1 cellular context compared by ENCODE assay signal in the genomic region with DNA sequence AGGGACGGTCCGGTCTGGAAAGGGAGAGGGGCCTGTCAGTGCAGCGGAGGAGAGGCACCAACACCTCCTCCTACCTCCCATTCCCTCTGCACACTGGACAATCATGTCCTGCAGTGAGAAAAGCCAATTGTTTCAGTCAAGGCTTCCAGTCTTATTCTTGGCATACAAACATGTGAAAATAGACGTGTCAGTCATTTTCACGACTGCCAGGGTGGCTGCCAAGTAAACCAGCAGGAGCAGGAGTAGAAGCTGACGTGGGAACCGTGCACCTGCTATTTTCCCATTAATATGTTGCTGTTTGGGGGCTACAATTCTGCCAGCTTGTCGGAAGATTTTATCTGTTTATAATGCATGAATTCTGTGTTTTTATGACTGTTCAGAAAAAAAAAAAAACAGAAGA.
TF ChIP-seq lines count a peak whose summit lies in the region.

No MANE protein-coding gene starts in this region.

TF ChIP-seq in IMR-90, 13 proteins besides CTCF, POLR2A, EP300 and RAD21 (continued from another document):
- no peak for TF ChIP-seq ELK1 (IDR thresholded peaks at IDR 0.05; ENCODE audit: borderline replicate concordance, low read depth, low read length)
